ENCODE assay signal across 2 cellular contexts in genomic region chr15:98791046-98791701, GRCh38.
TF ChIP-seq lines count a peak whose summit lies in the region.

No MANE protein-coding gene starts in this region.

TF ChIP-seq in HepG2, 621 proteins besides CTCF, POLR2A, EP300 and RAD21 (continued from another document):
- TF ChIP-seq ZNF615 (CRISPR knock-in tag; IDR thresholded peaks at IDR 0.05; ENCODE audit: borderline replicate concordance) (no peak), ARID3A (IDR thresholded peaks at IDR 0.05; ENCODE audit: low read depth, low read length) (no peak), GFI1 (CRISPR knock-in tag; IDR thresholded peaks at IDR 0.05; ENCODE audit: borderline replicate concordance) (no peak), CEBPB (IDR thresholded peaks at IDR 0.05; ENCODE audit: borderline replicate concordance, low read depth, low read length) (0 out of 2 replicates have a peak, but pooled peaks have one; percentile 24)

TF ChIP-seq in K562, 482 proteins besides CTCF, POLR2A, EP300 and RAD21:
- no peak for TF ChIP-seq ZBTB49 (CRISPR knock-in tag; IDR thresholded peaks at IDR 0.05; ENCODE audit: borderline replicate concordance)
- no peak for TF ChIP-seq ZNF830 (CRISPR knock-in tag; IDR thresholded peaks at IDR 0.05)
- TF ChIP-seq CEBPB (tag; IDR thresholded peaks at IDR 0.05) = 0 out of 2 replicates have a peak, but pooled peaks have one; percentile 33
- peak; percentile 35; the same call in 1 of the 2 replicates for TF ChIP-seq ATF3 (IDR thresholded peaks at IDR 0.05)
- no peak for TF ChIP-seq ATF3 (CRISPR knock-in tag; conservative IDR thresholded peaks at IDR 0.05)
- no peak for TF ChIP-seq EHMT2 (IDR thresholded peaks at IDR 0.05)
- no peak for TF ChIP-seq CEBPG (CRISPR knock-in tag; IDR thresholded peaks at IDR 0.05)
- peak; percentile 44 to 52; a peak in 2 of 4 replicates for TF ChIP-seq CEBPG (tag; conservative IDR thresholded peaks at IDR 0.05 in 1 of 2, IDR thresholded peaks at IDR 0.05 in 1 of 2)
